Comparison of ENCODE assay signal across 1 cellular context in genomic region chr16:20424129-20424866, GRCh38.
TF ChIP-seq lines count a peak whose summit lies in the region.

No MANE protein-coding gene starts in this region.

TF ChIP-seq in HepG2, 621 proteins besides CTCF, POLR2A, EP300 and RAD21 (continued from another document):
- 0 out of 2 replicates have a peak, but pooled peaks have one; percentile 39 for TF ChIP-seq KIAA2018 (CRISPR knock-in tag; IDR thresholded peaks at IDR 0.05; ENCODE audit: borderline replicate concordance)
- TF ChIP-seq SALL1 (CRISPR knock-in tag; IDR thresholded peaks at IDR 0.05): peak; percentile 99
- TF ChIP-seq ZNF335 (CRISPR knock-in tag; IDR thresholded peaks at IDR 0.05): 0 out of 2 replicates have a peak, but pooled peaks have one; percentile 59
- no peak for TF ChIP-seq ZNF562 (CRISPR knock-in tag; IDR thresholded peaks at IDR 0.05; ENCODE audit: borderline replicate concordance)
- no peak for TF ChIP-seq SALL2 (CRISPR knock-in tag; IDR thresholded peaks at IDR 0.05)
- no peak for TF ChIP-seq FOXK2 (IDR thresholded peaks at IDR 0.05)
- TF ChIP-seq ZNF558 (CRISPR knock-in tag; IDR thresholded peaks at IDR 0.05; ENCODE audit: borderline replicate concordance): peak; percentile 60; the same call in 1 of the 2 replicates
